In genomic region chr7:35647171-35647574, GRCh38 we compare ENCODE assay signal across 8 cellular contexts.
DNase-seq lines count a peak whose midpoint lies in the region; ATAC-seq and TF ChIP-seq lines count a peak whose summit lies in the region.

No MANE protein-coding gene starts in this region.

- H3K9me3 ChIP-seq in neutrophil = no peaks in the 10 kb centered on the region

- peaks cover 26% of the 10 kb centered on the region for H3K36me3 ChIP-seq in neutrophil

- ATAC-seq in GM18909 (IDR thresholded peaks at IDR 0.05; ENCODE audit: poor library complexity, unreplicated experiment) = peak; percentile 57

- no peaks in the 10 kb centered on the region for H3K27me3 ChIP-seq in neutrophil

- no peaks in the 10 kb centered on the region for H3K4me1 ChIP-seq in neutrophil (ENCODE audit: control insufficient read depth in 1 of 2, insufficient read depth in 1 of 2, low read depth in 1 of 2, low read length in 1 of 2)

- TF ChIP-seq POLR2A in erythroblast (IDR thresholded peaks at IDR 0.05; ENCODE audit: low read length) = no peak

- DNase-seq in NCI-H1694 treated with DMSO at 0.1 percent for 48 hours (lab: John Stamatoyannopoulos, UW) (peak; percentile 8), erythroblast (lab: John Stamatoyannopoulos, UW) (peak; percentile 39 to 50), foreskin fibroblast (no peak), activated gamma-delta T cell (lab: John Stamatoyannopoulos, UW) (no peak), NOMO-1 treated with DMSO at 0.1 percent for 48 hours (lab: John Stamatoyannopoulos, UW; ENCODE audit: unreplicated experiment) (no peak)
- no peak for DNase-seq in stimulated activated CD4-positive, alpha-beta T cell treated with anti-CD3 and anti-CD28 coated beads, Interleukin-15, amount 100 ng/mL, for 24 hours

- H3K4me3 ChIP-seq in neutrophil (ENCODE audit: low read depth in 1 of 2, low read length in 1 of 2) = no peak overlapping the region
- H3K4me3 ChIP-seq in foreskin fibroblast (ENCODE audit: low read depth in 1 of 2, low read length in 2 of 2) = no peak overlapping the region

- peak overlapping the region; percentile 44 for H3K27ac ChIP-seq in neutrophil

- no peak for TF ChIP-seq CTCF in neutrophil (IDR thresholded peaks at IDR 0.05)
- TF ChIP-seq CTCF in foreskin fibroblast (IDR thresholded peaks at IDR 0.05; ENCODE audit: low read depth, low read length) = no peak

Comparison
In these comparisons a context has a peak if more than half of its experiments do, and no peak if none do; other contexts are left out.
1. DNase-seq: peak in NCI-H1694 treated with DMSO at 0.1 percent for 48 hours (single experiment) and erythroblast (2 of 2); none in foreskin fibroblast (0 of 2), stimulated activated CD4-positive, alpha-beta T cell treated with anti-CD3 and anti-CD28 coated beads, Interleukin-15, amount 100 ng/mL, for 24 hours (single experiment), activated gamma-delta T cell (single experiment) and NOMO-1 treated with DMSO at 0.1 percent for 48 hours (single experiment).